ENCODE assay signal across 7 cellular contexts in the genomic region with DNA sequence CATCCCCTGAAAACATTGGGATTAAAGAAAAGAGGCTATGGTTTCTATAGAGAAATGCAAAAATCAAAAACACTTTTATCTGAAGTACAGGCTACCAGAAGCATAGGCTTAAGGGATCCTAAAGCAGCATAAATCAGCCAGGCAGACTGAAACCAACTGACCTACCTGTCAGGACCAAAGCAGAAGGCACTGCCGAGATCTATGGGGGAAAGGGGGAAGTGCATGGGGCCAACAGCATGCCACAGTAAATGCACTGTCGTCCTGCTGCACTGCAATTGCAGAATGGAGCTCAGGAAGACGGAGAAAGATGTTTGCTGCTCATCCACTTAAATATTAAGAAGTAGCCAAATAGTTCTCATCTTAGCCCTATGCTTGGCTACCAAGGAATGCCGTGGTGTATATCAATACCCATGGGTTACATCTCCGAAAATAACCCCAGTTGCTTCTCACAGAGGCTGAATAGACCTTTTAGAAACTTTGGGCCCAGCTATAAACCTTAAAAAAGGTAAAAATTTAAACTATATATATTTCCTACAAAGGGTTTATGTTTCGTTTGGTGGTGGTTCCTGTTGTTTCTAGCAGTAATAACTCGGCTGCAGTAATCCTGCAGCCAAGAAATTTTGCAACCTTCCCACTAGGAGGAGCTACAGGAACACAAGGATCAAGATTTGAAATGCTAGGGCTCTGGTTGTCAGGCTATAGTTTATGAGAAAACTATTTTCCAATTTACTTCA.
A peak's percentile ranks its signal among the peaks of the same experiment; 100 is the strongest.
DNase-seq lines count a peak whose midpoint lies in the region; ATAC-seq, FAIRE-seq and TF ChIP-seq lines count a peak whose summit lies in the region.

No MANE protein-coding gene starts in this region.

- H3K27me3 ChIP-seq in HL-60 (ENCODE audit: insufficient read depth, poor library complexity, severe bottlenecking) = no peaks in the 10 kb centered on the region

- in situ Hi-C loops in GM13976 (cut with MboI; ENCODE audit: low sequenced_read_pairs, unreplicated experiment) = no loop called here

- no peak overlapping the region for H3K27ac Mint-ChIP-seq in progenitor cell of endocrine pancreas
- no peak overlapping the region for H3K27ac Mint-ChIP-seq in effector memory CD8-positive, alpha-beta T cell

- H3K27ac ChIP-seq in HL-60 (replicated peaks) = 0 out of 2 replicates have a peak overlapping the region, but pooled peaks have one; percentile 23

- H3K4me3 ChIP-seq in HL-60 (replicated peaks; ENCODE audit: insufficient read depth, low read length) (peak overlapping the region; percentile 26), fibroblast of mammary gland (ENCODE audit: control insufficient read depth, low read depth, low read length) (no peak overlapping the region)

- H3K36me3 Mint-ChIP-seq in progenitor cell of endocrine pancreas (ENCODE audit: insufficient read depth) = no peaks in the 10 kb centered on the region
- H3K36me3 Mint-ChIP-seq in effector memory CD8-positive, alpha-beta T cell (ENCODE audit: insufficient read depth) = no peaks in the 10 kb centered on the region

- no peak overlapping the region for H3K4me3 Mint-ChIP-seq in progenitor cell of endocrine pancreas (ENCODE audit: low read depth)
- no peak overlapping the region for H3K4me3 Mint-ChIP-seq in effector memory CD8-positive, alpha-beta T cell

- peak; percentile 17 for DNase-seq in GM13976 (ENCODE audit: low spot score)
- peak; percentile 16 to 51 for DNase-seq in HL-60 (ENCODE audit: low read depth in 1 of 2, low spot score in 1 of 2)
- DNase-seq in RCC 7860 (ENCODE audit: low spot score) = peak; percentile 37
- DNase-seq in fibroblast of mammary gland (ENCODE audit: low read depth) = peak; percentile 75
- no peak for DNase-seq in progenitor cell of endocrine pancreas (ENCODE audit: low spot score, unreplicated experiment)
- no peak for DNase-seq in effector memory CD8-positive, alpha-beta T cell

- peak; percentile 41 for TF ChIP-seq CTCF in GM13976 (IDR thresholded peaks at IDR 0.05; ENCODE audit: borderline replicate concordance, control extremely low read depth, extremely low read depth, insufficient read depth, missing control alignments)
- peak; percentile 24 for TF ChIP-seq CTCF in HL-60 (IDR thresholded peaks at IDR 0.05; ENCODE audit: insufficient read depth, low read length)
- peak; percentile 84 for TF ChIP-seq CTCF in fibroblast of mammary gland (conservative IDR thresholded peaks at IDR 0.05; ENCODE audit: control insufficient read depth, insufficient read depth, low read depth, low read length)
- TF ChIP-seq CTCF in progenitor cell of endocrine pancreas (IDR thresholded peaks at IDR 0.05; ENCODE audit: unreplicated experiment) = peak; percentile 80

- H3K9me3 Mint-ChIP-seq in progenitor cell of endocrine pancreas (ENCODE audit: low read depth) = no peaks in the 10 kb centered on the region
- H3K9me3 Mint-ChIP-seq in effector memory CD8-positive, alpha-beta T cell = no peaks in the 10 kb centered on the region

- peak; percentile 15 for FAIRE-seq in RCC 7860 (lab: Jason Lieb, UNC)

- ATAC-seq in HG02981 (IDR thresholded peaks at IDR 0.05; ENCODE audit: unreplicated experiment) = no peak
- no peak for ATAC-seq in effector memory CD8-positive, alpha-beta T cell (replicated peaks)

- no peaks in the 10 kb centered on the region for H3K27me3 Mint-ChIP-seq in progenitor cell of endocrine pancreas
- H3K27me3 Mint-ChIP-seq in effector memory CD8-positive, alpha-beta T cell = no peaks in the 10 kb centered on the region

- peaks cover 4% of the 10 kb centered on the region for H3K4me1 Mint-ChIP-seq in progenitor cell of endocrine pancreas (ENCODE audit: low read depth)
- H3K4me1 Mint-ChIP-seq in effector memory CD8-positive, alpha-beta T cell (ENCODE audit: low read depth in 2 of 2) = no peaks in the 10 kb centered on the region

Comparison
In these comparisons a context has a peak if more than half of its experiments do, and no peak if none do; other contexts are left out.
1. DNase-seq: peak in GM13976 (single experiment), HL-60 (2 of 2), RCC 7860 (single experiment) and fibroblast of mammary gland (single experiment); none in progenitor cell of endocrine pancreas (single experiment) and effector memory CD8-positive, alpha-beta T cell (0 of 3).
2. CTCF ChIP-seq: peak in every context shown above with its lines; median percentile 84 in fibroblast of mammary gland; 80 in progenitor cell of endocrine pancreas; 41 in GM13976; 24 in HL-60.